ENCODE assay signal across 1 cellular context in the genomic region with DNA sequence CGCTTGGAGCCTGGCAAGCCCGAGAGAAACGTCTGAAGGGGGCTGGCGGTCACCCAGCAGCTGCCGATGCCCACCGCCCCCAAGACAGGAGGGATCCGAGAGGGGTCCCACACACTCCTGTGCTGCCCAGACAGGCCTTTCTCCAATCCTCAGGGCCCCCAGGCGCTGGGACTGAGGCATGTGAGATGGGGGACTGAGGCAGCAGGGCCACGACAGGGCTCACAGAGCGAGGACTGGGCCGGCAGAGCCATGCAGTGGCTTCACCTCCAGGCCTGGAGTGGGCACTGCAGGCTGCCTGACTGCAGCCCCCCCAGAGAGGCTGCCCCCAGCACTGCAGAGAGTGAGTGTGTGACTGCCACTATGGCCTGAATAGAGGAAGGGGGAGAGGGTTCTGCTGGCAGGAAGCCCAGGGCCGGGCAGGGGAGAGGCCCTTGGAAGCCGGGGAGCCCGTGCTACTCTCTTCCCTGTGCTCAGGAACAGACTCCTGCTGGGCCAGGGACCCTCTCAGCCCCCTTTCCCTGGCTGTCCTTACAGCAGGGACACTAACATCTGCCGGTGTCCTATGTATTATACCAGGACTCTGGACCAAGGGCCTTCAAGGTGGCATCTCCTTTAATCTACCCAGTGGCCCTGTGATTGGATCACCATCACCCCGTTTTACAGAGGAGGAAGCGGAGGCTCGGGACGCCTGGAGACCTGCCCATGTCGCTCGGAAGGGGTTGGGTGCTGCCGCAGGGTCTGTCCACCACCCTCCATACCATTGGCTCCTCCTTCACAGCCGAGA.
TF ChIP-seq lines count a peak whose summit lies in the region.

No MANE protein-coding gene starts in this region.

TF ChIP-seq in HepG2, 621 proteins besides CTCF, POLR2A, EP300 and RAD21 (continues in another document):
- TF ChIP-seq NCOA1 (CRISPR knock-in tag; IDR thresholded peaks at IDR 0.05), result no peak
- TF ChIP-seq HIVEP1 (CRISPR knock-in tag; IDR thresholded peaks at IDR 0.05), result no peak
- TF ChIP-seq, protein P1, sequence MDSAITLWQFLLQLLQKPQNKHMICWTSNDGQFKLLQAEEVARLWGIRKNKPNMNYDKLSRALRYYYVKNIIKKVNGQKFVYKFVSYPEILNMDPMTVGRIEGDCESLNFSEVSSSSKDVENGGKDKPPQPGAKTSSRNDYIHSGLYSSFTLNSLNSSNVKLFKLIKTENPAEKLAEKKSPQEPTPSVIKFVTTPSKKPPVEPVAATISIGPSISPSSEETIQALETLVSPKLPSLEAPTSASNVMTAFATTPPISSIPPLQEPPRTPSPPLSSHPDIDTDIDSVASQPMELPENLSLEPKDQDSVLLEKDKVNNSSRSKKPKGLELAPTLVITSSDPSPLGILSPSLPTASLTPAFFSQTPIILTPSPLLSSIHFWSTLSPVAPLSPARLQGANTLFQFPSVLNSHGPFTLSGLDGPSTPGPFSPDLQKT (CRISPR knock-in tag; IDR thresholded peaks at IDR 0.05; ENCODE audit: borderline replicate concordance), result no peak
- TF ChIP-seq, protein P2, sequence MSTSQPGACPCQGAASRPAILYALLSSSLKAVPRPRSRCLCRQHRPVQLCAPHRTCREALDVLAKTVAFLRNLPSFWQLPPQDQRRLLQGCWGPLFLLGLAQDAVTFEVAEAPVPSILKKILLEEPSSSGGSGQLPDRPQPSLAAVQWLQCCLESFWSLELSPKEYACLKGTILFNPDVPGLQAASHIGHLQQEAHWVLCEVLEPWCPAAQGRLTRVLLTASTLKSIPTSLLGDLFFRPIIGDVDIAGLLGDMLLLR (CRISPR knock-in tag; IDR thresholded peaks at IDR 0.05), result no peak
- no peak for TF ChIP-seq ZMYM2 (CRISPR knock-in tag; IDR thresholded peaks at IDR 0.05)
- no peak for TF ChIP-seq NR2F6 (IDR thresholded peaks at IDR 0.05)
- TF ChIP-seq NR2F6 (CRISPR knock-in tag; IDR thresholded peaks at IDR 0.05), result no peak
- TF ChIP-seq, protein P3, sequence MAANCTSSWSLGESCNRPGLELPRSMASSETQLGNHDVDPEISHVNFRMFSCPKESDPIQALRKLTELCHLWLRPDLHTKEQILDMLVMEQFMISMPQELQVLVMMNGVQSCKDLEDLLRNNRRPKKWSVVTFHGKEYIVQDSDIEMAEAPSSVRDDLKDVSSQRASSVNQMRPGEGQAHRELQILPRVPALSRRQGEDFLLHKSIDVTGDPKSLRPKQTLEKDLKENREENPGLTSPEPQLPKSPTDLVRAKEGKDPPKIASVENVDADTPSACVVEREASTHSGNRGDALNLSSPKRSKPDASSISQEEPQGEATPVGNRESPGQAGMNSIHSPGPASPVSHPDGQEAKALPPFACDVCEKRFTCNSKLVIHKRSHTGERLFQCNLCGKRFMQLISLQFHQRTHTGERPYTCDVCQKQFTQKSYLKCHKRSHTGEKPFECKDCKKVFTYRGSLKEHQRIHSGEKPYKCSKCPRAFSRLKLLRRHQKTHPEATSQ (CRISPR knock-in tag; IDR thresholded peaks at IDR 0.05; ENCODE audit: borderline replicate concordance), result no peak
- TF ChIP-seq ZNF674 (CRISPR knock-in tag; IDR thresholded peaks at IDR 0.05; ENCODE audit: low read depth), result no peak
- TF ChIP-seq, protein P4, sequence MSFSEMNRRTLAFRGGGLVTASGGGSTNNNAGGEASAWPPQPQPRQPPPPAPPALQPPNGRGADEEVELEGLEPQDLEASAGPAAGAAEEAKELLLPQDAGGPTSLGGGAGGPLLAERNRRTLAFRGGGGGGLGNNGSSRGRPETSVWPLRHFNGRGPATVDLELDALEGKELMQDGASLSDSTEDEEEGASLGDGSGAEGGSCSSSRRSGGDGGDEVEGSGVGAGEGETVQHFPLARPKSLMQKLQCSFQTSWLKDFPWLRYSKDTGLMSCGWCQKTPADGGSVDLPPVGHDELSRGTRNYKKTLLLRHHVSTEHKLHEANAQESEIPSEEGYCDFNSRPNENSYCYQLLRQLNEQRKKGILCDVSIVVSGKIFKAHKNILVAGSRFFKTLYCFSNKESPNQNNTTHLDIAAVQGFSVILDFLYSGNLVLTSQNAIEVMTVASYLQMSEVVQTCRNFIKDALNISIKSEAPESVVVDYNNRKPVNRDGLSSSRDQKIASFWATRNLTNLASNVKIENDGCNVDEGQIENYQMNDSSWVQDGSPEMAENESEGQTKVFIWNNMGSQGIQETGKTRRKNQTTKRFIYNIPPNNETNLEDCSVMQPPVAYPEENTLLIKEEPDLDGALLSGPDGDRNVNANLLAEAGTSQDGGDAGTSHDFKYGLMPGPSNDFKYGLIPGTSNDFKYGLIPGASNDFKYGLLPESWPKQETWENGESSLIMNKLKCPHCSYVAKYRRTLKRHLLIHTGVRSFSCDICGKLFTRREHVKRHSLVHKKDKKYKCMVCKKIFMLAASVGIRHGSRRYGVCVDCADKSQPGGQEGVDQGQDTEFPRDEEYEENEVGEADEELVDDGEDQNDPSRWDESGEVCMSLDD (CRISPR knock-in tag; IDR thresholded peaks at IDR 0.05; ENCODE audit: borderline replicate concordance), result no peak
- TF ChIP-seq SALL1 (CRISPR knock-in tag; IDR thresholded peaks at IDR 0.05), result no peak
- no peak for TF ChIP-seq MAFK (conservative IDR thresholded peaks at IDR 0.05 in 1 of 2, IDR thresholded peaks at IDR 0.05 in 1 of 2; ENCODE audit: low read length in 2 of 2)
- TF ChIP-seq, protein P5, sequence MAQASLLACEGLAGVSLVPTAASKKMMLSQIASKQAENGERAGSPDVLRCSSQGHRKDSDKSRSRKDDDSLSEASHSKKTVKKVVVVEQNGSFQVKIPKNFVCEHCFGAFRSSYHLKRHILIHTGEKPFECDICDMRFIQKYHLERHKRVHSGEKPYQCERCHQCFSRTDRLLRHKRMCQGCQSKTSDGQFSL (CRISPR knock-in tag; IDR thresholded peaks at IDR 0.05), result 0 out of 2 replicates have a peak, but pooled peaks have one; percentile 23
- no peak for TF ChIP-seq ZNF670 (CRISPR knock-in tag; IDR thresholded peaks at IDR 0.05; ENCODE audit: borderline replicate concordance)
- no peak for TF ChIP-seq ZBTB7B (CRISPR knock-in tag; IDR thresholded peaks at IDR 0.05)
- 0 out of 2 replicates have a peak, but pooled peaks have one; percentile 5 for TF ChIP-seq GABPB1 (CRISPR knock-in tag; IDR thresholded peaks at IDR 0.05)
- no peak for TF ChIP-seq ZMAT3 (CRISPR knock-in tag; conservative IDR thresholded peaks at IDR 0.05)
- no peak for TF ChIP-seq NFE2L1 (CRISPR knock-in tag; IDR thresholded peaks at IDR 0.05; ENCODE audit: borderline replicate concordance)
- TF ChIP-seq TBP (CRISPR knock-in tag; IDR thresholded peaks at IDR 0.05), result no peak
- TF ChIP-seq ZNF546 (CRISPR knock-in tag; conservative IDR thresholded peaks at IDR 0.05), result no peak
- TF ChIP-seq POLR2AphosphoS5 (IDR thresholded peaks at IDR 0.05; ENCODE audit: low read depth, low read length), result no peak
- peak; percentile 29; the same call in 1 of the 2 replicates for TF ChIP-seq ZNF703 (CRISPR knock-in tag; IDR thresholded peaks at IDR 0.05; ENCODE audit: borderline replicate concordance)
- TF ChIP-seq, protein P6, sequence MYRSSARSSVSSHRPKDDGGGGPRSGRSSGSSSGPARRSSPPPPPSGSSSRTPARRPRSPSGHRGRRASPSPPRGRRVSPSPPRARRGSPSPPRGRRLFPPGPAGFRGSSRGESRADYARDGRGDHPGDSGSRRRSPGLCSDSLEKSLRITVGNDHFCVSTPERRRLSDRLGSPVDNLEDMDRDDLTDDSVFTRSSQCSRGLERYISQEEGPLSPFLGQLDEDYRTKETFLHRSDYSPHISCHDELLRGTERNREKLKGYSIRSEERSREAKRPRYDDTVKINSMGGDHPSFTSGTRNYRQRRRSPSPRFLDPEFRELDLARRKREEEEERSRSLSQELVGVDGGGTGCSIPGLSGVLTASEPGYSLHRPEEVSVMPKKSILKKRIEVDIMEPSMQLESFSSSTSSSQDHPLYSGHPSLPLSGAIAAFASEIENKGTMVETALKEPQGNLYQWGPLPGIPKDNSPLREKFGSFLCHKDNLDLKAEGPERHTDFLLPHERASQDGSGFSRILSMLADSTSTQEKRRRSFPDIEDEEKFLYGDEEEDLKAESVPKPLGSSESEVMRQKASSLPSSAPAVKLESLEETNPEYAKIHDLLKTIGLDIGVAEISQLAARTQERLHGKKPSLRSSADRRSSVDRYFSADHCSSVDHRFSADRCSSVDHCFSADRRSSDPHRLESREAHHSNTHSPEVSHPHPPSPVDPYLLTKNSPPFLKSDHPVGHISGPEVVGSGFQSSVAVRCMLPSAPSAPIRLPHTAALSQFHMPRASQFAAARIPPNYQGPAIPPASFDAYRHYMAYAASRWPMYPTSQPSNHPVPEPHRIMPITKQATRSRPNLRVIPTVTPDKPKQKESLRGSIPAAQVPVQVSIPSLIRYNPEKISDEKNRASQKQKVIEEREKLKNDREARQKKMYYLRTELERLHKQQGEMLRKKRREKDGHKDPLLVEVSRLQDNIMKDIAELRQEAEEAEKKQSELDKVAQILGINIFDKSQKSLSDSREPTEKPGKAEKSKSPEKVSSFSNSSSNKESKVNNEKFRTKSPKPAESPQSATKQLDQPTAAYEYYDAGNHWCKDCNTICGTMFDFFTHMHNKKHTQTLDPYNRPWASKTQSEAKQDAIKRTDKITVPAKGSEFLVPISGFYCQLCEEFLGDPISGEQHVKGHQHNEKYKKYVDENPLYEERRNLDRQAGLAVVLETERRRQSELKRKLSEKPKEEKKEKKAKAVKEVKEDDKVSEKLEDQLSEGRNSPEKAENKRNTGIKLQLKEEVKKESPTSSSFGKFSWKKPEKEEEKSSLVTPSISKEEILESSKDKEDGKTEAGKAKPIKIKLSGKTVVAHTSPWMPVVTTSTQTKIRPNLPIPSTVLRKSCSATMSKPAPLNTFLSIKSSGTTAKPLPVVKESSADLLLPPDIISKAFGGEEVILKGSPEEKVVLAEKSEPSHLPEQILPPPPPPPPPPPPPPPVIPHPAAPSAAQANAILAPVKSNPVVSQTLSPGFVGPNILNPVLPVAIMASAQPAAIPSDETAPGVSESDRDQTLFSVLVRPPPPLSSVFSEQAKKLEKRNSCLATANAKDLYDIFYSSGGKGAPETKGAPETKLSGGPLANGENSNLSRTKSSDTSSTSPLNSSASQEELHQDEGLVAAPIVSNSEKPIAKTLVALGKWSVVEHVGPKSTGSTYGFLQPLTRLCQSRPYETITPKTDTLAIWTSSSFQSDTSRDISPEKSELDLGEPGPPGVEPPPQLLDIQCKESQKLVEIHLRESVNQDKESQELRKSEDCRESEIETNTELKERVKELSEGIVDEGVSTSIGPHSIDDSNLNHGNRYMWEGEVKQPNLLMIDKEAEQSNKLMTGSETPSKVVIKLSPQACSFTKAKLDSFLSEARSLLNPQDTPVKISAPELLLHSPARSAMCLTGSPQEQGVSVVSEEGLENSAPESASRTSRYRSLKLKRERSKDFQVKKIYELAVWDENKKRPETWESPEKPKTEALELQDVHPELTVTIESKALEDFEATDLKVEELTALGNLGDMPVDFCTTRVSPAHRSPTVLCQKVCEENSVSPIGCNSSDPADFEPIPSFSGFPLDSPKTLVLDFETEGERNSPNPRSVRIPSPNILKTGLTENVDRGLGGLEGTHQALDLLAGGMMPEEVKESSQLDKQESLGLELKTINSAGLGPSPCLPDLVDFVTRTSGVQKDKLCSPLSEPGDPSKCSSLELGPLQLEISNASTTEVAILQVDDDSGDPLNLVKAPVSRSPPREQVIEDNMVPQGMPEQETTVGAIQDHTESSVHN (CRISPR knock-in tag; IDR thresholded peaks at IDR 0.05), result no peak
- TF ChIP-seq MTF1 (CRISPR knock-in tag; IDR thresholded peaks at IDR 0.05), result no peak
- no peak for TF ChIP-seq ZNF776 (CRISPR knock-in tag; IDR thresholded peaks at IDR 0.05)
- TF ChIP-seq, protein P7, sequence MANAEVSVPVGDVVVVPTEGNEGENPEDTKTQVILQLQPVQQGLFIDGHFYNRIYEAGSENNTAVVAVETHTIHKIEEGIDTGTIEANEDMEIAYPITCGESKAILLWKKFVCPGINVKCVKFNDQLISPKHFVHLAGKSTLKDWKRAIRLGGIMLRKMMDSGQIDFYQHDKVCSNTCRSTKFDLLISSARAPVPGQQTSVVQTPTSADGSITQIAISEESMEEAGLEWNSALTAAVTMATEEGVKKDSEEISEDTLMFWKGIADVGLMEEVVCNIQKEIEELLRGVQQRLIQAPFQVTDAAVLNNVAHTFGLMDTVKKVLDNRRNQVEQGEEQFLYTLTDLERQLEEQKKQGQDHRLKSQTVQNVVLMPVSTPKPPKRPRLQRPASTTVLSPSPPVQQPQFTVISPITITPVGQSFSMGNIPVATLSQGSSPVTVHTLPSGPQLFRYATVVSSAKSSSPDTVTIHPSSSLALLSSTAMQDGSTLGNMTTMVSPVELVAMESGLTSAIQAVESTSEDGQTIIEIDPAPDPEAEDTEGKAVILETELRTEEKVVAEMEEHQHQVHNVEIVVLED (CRISPR knock-in tag; IDR thresholded peaks at IDR 0.05; ENCODE audit: borderline replicate concordance), result no peak
- TF ChIP-seq, protein P8, sequence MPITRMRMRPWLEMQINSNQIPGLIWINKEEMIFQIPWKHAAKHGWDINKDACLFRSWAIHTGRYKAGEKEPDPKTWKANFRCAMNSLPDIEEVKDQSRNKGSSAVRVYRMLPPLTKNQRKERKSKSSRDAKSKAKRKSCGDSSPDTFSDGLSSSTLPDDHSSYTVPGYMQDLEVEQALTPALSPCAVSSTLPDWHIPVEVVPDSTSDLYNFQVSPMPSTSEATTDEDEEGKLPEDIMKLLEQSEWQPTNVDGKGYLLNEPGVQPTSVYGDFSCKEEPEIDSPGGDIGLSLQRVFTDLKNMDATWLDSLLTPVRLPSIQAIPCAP (CRISPR knock-in tag; IDR thresholded peaks at IDR 0.05; ENCODE audit: low read depth), result no peak
- no peak for TF ChIP-seq ZNF10 (CRISPR knock-in tag; IDR thresholded peaks at IDR 0.05; ENCODE audit: borderline replicate concordance, low read depth)
- TF ChIP-seq PHF5A (CRISPR knock-in tag; IDR thresholded peaks at IDR 0.05; ENCODE audit: low read depth, unreplicated experiment), result no peak
- TF ChIP-seq, protein P9, sequence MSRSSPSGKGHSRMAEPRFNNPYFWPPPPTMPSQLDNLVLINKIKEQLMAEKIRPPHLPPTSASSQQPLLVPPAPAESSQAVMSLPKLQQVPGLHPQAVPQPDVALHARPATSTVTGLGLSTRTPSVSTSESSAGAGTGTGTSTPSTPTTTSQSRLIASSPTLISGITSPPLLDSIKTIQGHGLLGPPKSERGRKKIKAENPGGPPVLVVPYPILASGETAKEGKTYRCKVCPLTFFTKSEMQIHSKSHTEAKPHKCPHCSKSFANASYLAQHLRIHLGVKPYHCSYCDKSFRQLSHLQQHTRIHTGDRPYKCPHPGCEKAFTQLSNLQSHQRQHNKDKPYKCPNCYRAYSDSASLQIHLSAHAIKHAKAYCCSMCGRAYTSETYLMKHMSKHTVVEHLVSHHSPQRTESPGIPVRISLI (CRISPR knock-in tag; IDR thresholded peaks at IDR 0.05; ENCODE audit: borderline replicate concordance), result no peak
- TF ChIP-seq IRF2 (CRISPR knock-in tag; IDR thresholded peaks at IDR 0.05), result no peak
- TF ChIP-seq, protein P10, sequence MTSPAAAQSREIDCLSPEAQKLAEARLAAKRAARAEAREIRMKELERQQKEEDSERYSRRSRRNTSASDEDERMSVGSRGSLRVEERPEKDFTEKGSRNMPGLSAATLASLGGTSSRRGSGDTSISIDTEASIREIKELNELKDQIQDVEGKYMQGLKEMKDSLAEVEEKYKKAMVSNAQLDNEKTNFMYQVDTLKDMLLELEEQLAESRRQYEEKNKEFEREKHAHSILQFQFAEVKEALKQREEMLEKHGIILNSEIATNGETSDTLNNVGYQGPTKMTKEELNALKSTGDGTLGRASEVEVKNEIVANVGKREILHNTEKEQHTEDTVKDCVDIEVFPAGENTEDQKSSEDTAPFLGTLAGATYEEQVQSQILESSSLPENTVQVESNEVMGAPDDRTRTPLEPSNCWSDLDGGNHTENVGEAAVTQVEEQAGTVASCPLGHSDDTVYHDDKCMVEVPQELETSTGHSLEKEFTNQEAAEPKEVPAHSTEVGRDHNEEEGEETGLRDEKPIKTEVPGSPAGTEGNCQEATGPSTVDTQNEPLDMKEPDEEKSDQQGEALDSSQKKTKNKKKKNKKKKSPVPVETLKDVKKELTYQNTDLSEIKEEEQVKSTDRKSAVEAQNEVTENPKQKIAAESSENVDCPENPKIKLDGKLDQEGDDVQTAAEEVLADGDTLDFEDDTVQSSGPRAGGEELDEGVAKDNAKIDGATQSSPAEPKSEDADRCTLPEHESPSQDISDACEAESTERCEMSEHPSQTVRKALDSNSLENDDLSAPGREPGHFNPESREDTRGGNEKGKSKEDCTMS (CRISPR knock-in tag; conservative IDR thresholded peaks at IDR 0.05), result no peak
